Comparison of ENCODE assay signal across 8 cellular contexts in the genomic region with DNA sequence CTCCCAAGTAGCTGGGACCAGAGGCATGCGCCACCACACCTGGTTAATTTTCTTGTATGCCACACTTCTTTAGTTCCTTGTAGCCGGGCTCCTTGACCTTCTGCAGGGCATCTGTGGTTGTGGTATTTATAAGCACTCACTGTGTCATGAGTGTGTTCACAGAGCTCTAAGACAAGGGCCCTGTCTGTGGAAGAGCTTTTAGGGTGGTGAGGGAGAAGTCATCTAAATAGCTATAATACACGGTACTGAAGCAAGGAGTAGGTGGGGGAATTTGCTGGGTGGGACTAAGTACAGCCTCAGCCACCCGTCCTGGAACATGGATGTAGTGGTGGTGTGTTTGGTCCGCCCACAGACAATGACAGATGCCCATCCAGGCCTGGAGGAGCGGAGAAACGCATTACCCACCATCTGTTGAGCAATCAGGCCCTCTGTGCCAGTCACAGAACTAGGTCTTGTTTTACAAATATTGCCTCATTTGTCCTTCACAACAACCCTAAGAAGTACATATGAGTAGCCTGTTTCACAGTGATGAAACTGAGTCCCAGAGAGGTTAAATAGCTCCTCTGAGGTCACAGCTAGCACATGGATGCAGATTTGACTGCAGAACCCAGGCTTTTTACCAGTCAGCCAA. TPM values are rescaled to one million over a fixed set of nuclear protein-coding genes. Genes with fewer than 3 reads are reported as not detected.
A peak's percentile ranks its signal among the peaks of the same experiment; 100 is the strongest.
DNase-seq lines count a peak whose midpoint lies in the region; ATAC-seq, FAIRE-seq and TF ChIP-seq lines count a peak whose summit lies in the region.

No MANE protein-coding gene starts in this region.

- H3K27me3 Mint-ChIP-seq in astrocyte (ENCODE audit: low read depth, unreplicated experiment): no peaks in the 10 kb centered on the region

- H3K36me3 ChIP-seq in heart left ventricle (peaks cover 0 to 26% (median 5%) of the 10 kb centered on the region in 9 donors), astrocyte (ENCODE audit: insufficient read depth, low read length) (no peaks in the 10 kb centered on the region), lung (ENCODE audit: control insufficient read depth in 2 of 2, insufficient read depth in 2 of 2, low read length in 2 of 2) (no peaks in the 10 kb centered on the region), upper lobe of right lung (no peaks in the 10 kb centered on the region)

- H3K4me2 ChIP-seq in astrocyte (ENCODE audit: low read length): peak overlapping the region; percentile 64

- H3K79me2 ChIP-seq in astrocyte (ENCODE audit: insufficient read depth, low read length): peaks cover 80% of the 10 kb centered on the region

- intact Hi-C loops in heart left ventricle (cut with DNase I): loop anchor here in 1 of 10 donors (5.0 kb wide), 1 partner anchor 38 kb away; no protein-coding TSS in a partner anchor
- intact Hi-C loops in Right ventricle myocardium inferior (cut with DNase I): no loop called here
- intact Hi-C loops in upper lobe of right lung (cut with DNase I): no loop called here

- peak overlapping the region; percentile 47 for H3K27ac Mint-ChIP-seq in astrocyte (ENCODE audit: unreplicated experiment)

- no peaks in the 10 kb centered on the region for H3K27me3 ChIP-seq in heart left ventricle
- no peaks in the 10 kb centered on the region for H3K27me3 ChIP-seq in astrocyte (ENCODE audit: insufficient read depth, low read length)
- H3K27me3 ChIP-seq in lung (ENCODE audit: control insufficient read depth, insufficient read depth): no peaks in the 10 kb centered on the region
- no peaks in the 10 kb centered on the region for H3K27me3 ChIP-seq in upper lobe of right lung

- H3K4me3 ChIP-seq in heart left ventricle: no peak overlapping the region
- no peak overlapping the region for H3K4me3 ChIP-seq in astrocyte (ENCODE audit: insufficient read depth, low read depth, low read length)
- H3K4me3 ChIP-seq in lung: no peak overlapping the region
- H3K4me3 ChIP-seq in upper lobe of right lung: no peak overlapping the region

- H3K9me3 Mint-ChIP-seq in astrocyte (ENCODE audit: unreplicated experiment): no peaks in the 10 kb centered on the region

- peak overlapping the region; percentile 40 for H3K4me3 Mint-ChIP-seq in astrocyte (ENCODE audit: unreplicated experiment)

- H3K4me1 ChIP-seq in heart left ventricle: peaks cover 5 to 89% (median 64%) of the 10 kb centered on the region in 12 donors
- H3K4me1 ChIP-seq in astrocyte (ENCODE audit: insufficient read depth, low read length): peaks cover 45% of the 10 kb centered on the region
- peaks cover 15 to 24% of the 10 kb centered on the region in 2 donors for H3K4me1 ChIP-seq in lung (ENCODE audit: control insufficient read depth in 2 of 2, insufficient read depth in 2 of 2, low read length in 2 of 2)
- peaks cover 22% of the 10 kb centered on the region for H3K4me1 ChIP-seq in upper lobe of right lung

- 53 to 64% (median 56%) methylated on average over 7 of the region's 7 CpGs for WGBS in heart left ventricle, 4 donors
- WGBS in lung, 2 donors: 59% methylated on average over 6 to 7 of the region's 7 CpGs

- ATAC-seq in heart left ventricle (no peak), Right ventricle myocardium inferior (no peak), lung (ENCODE audit: insufficient read depth, low FRiP score) (peak; percentile 70), upper lobe of right lung (peak; percentile 80), HG03025 (IDR thresholded peaks at IDR 0.05; ENCODE audit: low FRiP score, unreplicated experiment) (no peak)

- TF ChIP-seq CTCF in heart left ventricle (IDR thresholded peaks at IDR 0.05): no peak
- TF ChIP-seq CTCF in astrocyte (IDR thresholded peaks at IDR 0.05; ENCODE audit: insufficient read depth, low read depth, low read length): no peak
- TF ChIP-seq CTCF in lung (IDR thresholded peaks at IDR 0.05; ENCODE audit: control extremely low read depth, extremely low read depth): no peak
- no peak for TF ChIP-seq CTCF in upper lobe of right lung (IDR thresholded peaks at IDR 0.05)

- no peak for FAIRE-seq in astrocyte (lab: Jason Lieb, UNC)

- H3K9me3 ChIP-seq in heart left ventricle (no peaks in the 10 kb centered on the region), astrocyte (ENCODE audit: insufficient read depth, low read depth, low read length) (no peaks in the 10 kb centered on the region), lung (ENCODE audit: control insufficient read depth in 2 of 2, insufficient read depth in 1 of 2, low read length in 1 of 2) (no peaks in the 10 kb centered on the region), upper lobe of right lung (no peaks in the 10 kb centered on the region)

- peak overlapping the region; percentile 68 for H3K9ac ChIP-seq in astrocyte (ENCODE audit: low read length)

- TF ChIP-seq POLR2A in heart left ventricle (IDR thresholded peaks at IDR 0.05) (no peak), erythroblast (IDR thresholded peaks at IDR 0.05; ENCODE audit: low read length) (no peak)

- peaks cover 74% of the 10 kb centered on the region for H4K20me1 ChIP-seq in astrocyte (ENCODE audit: insufficient read depth, low read length)

- no peaks in the 10 kb centered on the region for H3K36me3 Mint-ChIP-seq in astrocyte (ENCODE audit: low read depth, unreplicated experiment)

- peaks cover 35% of the 10 kb centered on the region for H3K4me1 Mint-ChIP-seq in astrocyte (ENCODE audit: low read depth, unreplicated experiment)

- DNase-seq in heart left ventricle (no peak), Right ventricle myocardium inferior (ENCODE audit: missing footprints) (no peak), astrocyte (ENCODE audit: low read depth) (no peak), lung (ENCODE audit: low spot score) (peak; percentile 41), upper lobe of right lung (peak; percentile 68), erythroblast (lab: John Stamatoyannopoulos, UW) (no peak)
- no peak for DNase-seq in stimulated activated CD4-positive, alpha-beta T cell treated with anti-CD3 and anti-CD28 coated beads, Interleukin-15, amount 100 ng/mL, for 24 hours

- H2AFZ ChIP-seq in astrocyte (ENCODE audit: low read depth, low read length): no peak overlapping the region

- peak overlapping the region in 10 of 12 donors; percentile 34 to 83 (median 72) for H3K27ac ChIP-seq in heart left ventricle
- H3K27ac ChIP-seq in astrocyte (ENCODE audit: low read depth, low read length): peak overlapping the region; percentile 17
- peak overlapping the region; percentile 77 to 86 for H3K27ac ChIP-seq in lung (ENCODE audit: low read depth in 1 of 2, low read length in 1 of 2)
- H3K27ac ChIP-seq in upper lobe of right lung: peak overlapping the region; percentile 55

RNA-seq across cellular contexts. Expression of gene ACO2, which starts 10.1 kb away (rescaled TPM):
- total RNA-seq in heart left ventricle (1,000 to 10,000 TPM in 2 of 9 donors, 100 to 1,000 TPM in 7; 503 to 1,146 (median 862) TPM), Right ventricle myocardium inferior (810 TPM), astrocyte (67.2 and 73.7 TPM in 2 replicates), lung (100 to 1,000 TPM in 1 of 2 donors, 10 to 100 TPM in 1; 57.8 to 101 TPM), upper lobe of right lung (84.1 TPM)
- polyA plus RNA-seq in heart left ventricle (100 to 1,000 TPM; 375 to 431 TPM), lung (10 to 100 TPM; 34.1 to 67.1 TPM)

RNA-seq across cellular contexts. Expression of gene PHF5A, which starts 10.5 kb away (rescaled TPM):
- total RNA-seq in heart left ventricle (10 to 100 TPM; 13.4 to 29.3 (median 20.0) TPM), Right ventricle myocardium inferior (25.5 TPM), astrocyte (25.3 and 30.9 TPM in 2 replicates), lung (10 to 100 TPM; 28.9 to 33.9 TPM), upper lobe of right lung (32.9 TPM)
- polyA plus RNA-seq in heart left ventricle (10 to 100 TPM; 40.3 to 49.9 TPM), lung (10 to 100 TPM; 46.2 to 89.6 TPM)

RNA-seq across cellular contexts. Expression of gene TOB2, which starts 32.4 kb away (rescaled TPM):
- total RNA-seq in heart left ventricle: 10 to 100 TPM; 29.0 to 74.5 (median 46.1) TPM
- polyA plus RNA-seq in heart left ventricle: 10 to 100 TPM; 29.6 to 44.9 TPM
- total RNA-seq in Right ventricle myocardium inferior: 68.0 TPM
- total RNA-seq in astrocyte: 48.1 and 54.6 TPM in 2 replicates
- 10 to 100 TPM; 26.8 to 46.7 TPM for total RNA-seq in lung
- 10 to 100 TPM; 15.4 to 20.1 TPM for polyA plus RNA-seq in lung
- total RNA-seq in upper lobe of right lung: 47.7 TPM

Comparison
In these comparisons a context has a peak if more than half of its experiments do, and no peak if none do; other contexts are left out.
1. ATAC-seq: peak in lung (single experiment) and upper lobe of right lung (single experiment); none in heart left ventricle (0 of 4), Right ventricle myocardium inferior (single experiment) and HG03025 (single experiment).
2. DNase-seq: peak in lung (single experiment) and upper lobe of right lung (single experiment); none in heart left ventricle (0 of 5), Right ventricle myocardium inferior (single experiment), astrocyte (single experiment), erythroblast (0 of 2) and stimulated activated CD4-positive, alpha-beta T cell treated with anti-CD3 and anti-CD28 coated beads, Interleukin-15, amount 100 ng/mL, for 24 hours (single experiment).
3. H3K27ac ChIP-seq: peak in every context shown above with its lines; median percentile 82 in lung; 72 in heart left ventricle; 55 in upper lobe of right lung; 17 in astrocyte.